In genomic region chr3:111610189-111610588, GRCh38 we compare ENCODE assay signal across 8 cellular contexts. TPM values are rescaled to one million over a fixed set of nuclear protein-coding genes. Genes with fewer than 3 reads are reported as not detected.
DNase-seq lines count a peak whose midpoint lies in the region; ATAC-seq and TF ChIP-seq lines count a peak whose summit lies in the region.

No MANE protein-coding gene starts in this region.

- no peaks in the 10 kb centered on the region for H3K27me3 ChIP-seq in GM23338 (ENCODE audit: insufficient read depth)
- peaks cover 0 to 5% of the 10 kb centered on the region in 2 experiments for H3K27me3 ChIP-seq in mesenchymal stem cell (ENCODE audit: control insufficient read depth in 1 of 2, insufficient read depth in 1 of 2, low read length in 2 of 2)

- H2BK12ac ChIP-seq in mesenchymal stem cell (ENCODE audit: low read length in 2 of 2) = no peak overlapping the region

- TF ChIP-seq CTCF in GM23338 (conservative IDR thresholded peaks at IDR 0.05; ENCODE audit: low read depth in 2 of 2) = no peak

- H3K4me3 ChIP-seq in GM23338 (no peak overlapping the region), mesenchymal stem cell (ENCODE audit: insufficient read depth in 1 of 2, low read depth in 1 of 2, low read length in 2 of 2) (no peak overlapping the region)

- no peak overlapping the region for H2AK5ac ChIP-seq in mesenchymal stem cell (ENCODE audit: low read length, severe bottlenecking)

- peak; percentile 91 for ATAC-seq in GM18861 (IDR thresholded peaks at IDR 0.05; ENCODE audit: unreplicated experiment)
- peak; percentile 96 for ATAC-seq in GM21723 (IDR thresholded peaks at IDR 0.05; ENCODE audit: unreplicated experiment)
- peak; percentile 73 for ATAC-seq in esophagus mucosa
- no peak for ATAC-seq in GM23338

- no peak overlapping the region for H4K8ac ChIP-seq in mesenchymal stem cell (ENCODE audit: low read length)

- no peak overlapping the region for H3K23ac ChIP-seq in mesenchymal stem cell (ENCODE audit: low read length in 2 of 2)

- H3K9ac ChIP-seq in mesenchymal stem cell (ENCODE audit: low read length) = no peak overlapping the region

- H3K36me3 ChIP-seq in GM23338 (ENCODE audit: insufficient read depth) (no peaks in the 10 kb centered on the region), mesenchymal stem cell (ENCODE audit: control insufficient read depth in 1 of 2, insufficient read depth in 2 of 2, low read depth in 1 of 2, low read length in 2 of 2) (no peaks in the 10 kb centered on the region)

- no peaks in the 10 kb centered on the region for H3K79me2 ChIP-seq in GM23338 (replicated peaks; ENCODE audit: insufficient read depth)

- no peak overlapping the region for H2BK15ac ChIP-seq in mesenchymal stem cell (ENCODE audit: low read depth, poor library complexity, severe bottlenecking)

- H4K20me1 ChIP-seq in GM23338 (replicated peaks; ENCODE audit: insufficient read depth) = no peaks in the 10 kb centered on the region

- H3K4me1 ChIP-seq in GM23338 (ENCODE audit: insufficient read depth) (no peaks in the 10 kb centered on the region; the same call in 1 of the 2 replicates), mesenchymal stem cell (ENCODE audit: control insufficient read depth, insufficient read depth, low read depth, low read length) (no peaks in the 10 kb centered on the region)

- no peak overlapping the region for H2BK5ac ChIP-seq in mesenchymal stem cell (ENCODE audit: low read depth, low read length, poor library complexity, severe bottlenecking)

- peaks cover 1% of the 10 kb centered on the region for H3K27me3 Mint-ChIP-seq in GM23338 (ENCODE audit: insufficient read depth, low read depth, poor library complexity)

- H4K91ac ChIP-seq in mesenchymal stem cell (ENCODE audit: low read length) = no peak overlapping the region

- H3K4me2 ChIP-seq in GM23338 (no peak overlapping the region), mesenchymal stem cell (ENCODE audit: low read length, poor library complexity, severe bottlenecking) (no peak overlapping the region)

- H3F3A ChIP-seq in GM23338 (replicated peaks; ENCODE audit: low read depth) = no peaks in the 10 kb centered on the region

- no peak overlapping the region for H3K18ac ChIP-seq in mesenchymal stem cell (ENCODE audit: low read depth in 1 of 2, low read length in 2 of 2)

- H2AFZ ChIP-seq in GM23338 (no peak overlapping the region), mesenchymal stem cell (ENCODE audit: low read depth, low read length) (no peak overlapping the region)

- H3K36me3 Mint-ChIP-seq in GM23338 (ENCODE audit: low read depth) = no peaks in the 10 kb centered on the region; the same call in 2 of the 3 replicates

- DNase-seq in KBM-7 = peak; percentile 2
- DNase-seq in GM23338 (ENCODE audit: low spot score) = no peak
- no peak for DNase-seq in NCI-H82 (lab: John Stamatoyannopoulos, UW)
- DNase-seq in mesenchymal stem cell = no peak
- no peak for DNase-seq in NOMO-1 (lab: John Stamatoyannopoulos, UW; ENCODE audit: unreplicated experiment in 2 of 2)

- in situ Hi-C loops in KBM-7 (cut with MboI; ENCODE audit: low pct_unique_long_range_greater_than_20kb, low sequenced_read_pairs) = no loop called here

- no peaks in the 10 kb centered on the region for H3K9me2 ChIP-seq in GM23338 (ENCODE audit: insufficient read depth)

- no peaks in the 10 kb centered on the region for H3K9me3 ChIP-seq in mesenchymal stem cell (ENCODE audit: control insufficient read depth, low read length)

- H3K14ac ChIP-seq in mesenchymal stem cell (ENCODE audit: low read length in 2 of 2) = no peak overlapping the region

- no peaks in the 10 kb centered on the region for H3K9me3 Mint-ChIP-seq in GM23338

- H3K79me1 ChIP-seq in mesenchymal stem cell (replicated peaks; ENCODE audit: low read length, poor library complexity, severe bottlenecking) = no peaks in the 10 kb centered on the region

- 97% methylated on average over 5 of the region's 5 CpGs for WGBS in mesenchymal stem cell

- H2BK120ac ChIP-seq in mesenchymal stem cell (ENCODE audit: low read depth, low read length) = no peak overlapping the region

- H3K27ac Mint-ChIP-seq in GM23338 = no peak overlapping the region

- H3K27ac ChIP-seq in GM23338 (ENCODE audit: low read depth) (no peak overlapping the region), mesenchymal stem cell (ENCODE audit: low read length, poor library complexity, severe bottlenecking) (no peak overlapping the region)

- H3K4ac ChIP-seq in mesenchymal stem cell (ENCODE audit: low read depth in 1 of 2, low read length in 2 of 2) = no peak overlapping the region

- peaks cover 2% of the 10 kb centered on the region; the same call in 2 of the 3 replicates for H3K4me1 Mint-ChIP-seq in GM23338

- H3K4me3 Mint-ChIP-seq in GM23338 = no peak overlapping the region

TF ChIP-seq in GM23338, 12 proteins besides CTCF, POLR2A, EP300 and RAD21 (continues in another document):
- TF ChIP-seq EZH2 (IDR thresholded peaks at IDR 0.05; ENCODE audit: low read depth, unreplicated experiment) (no peak), ZNF462 (CRISPR knock-in tag; IDR thresholded peaks at IDR 0.05) (no peak), ZNF114 (CRISPR knock-in tag; IDR thresholded peaks at IDR 0.05) (no peak), CREB1 (CRISPR knock-in tag; IDR thresholded peaks at IDR 0.05; ENCODE audit: low read depth) (no peak), EZH2phosphoT487 (IDR thresholded peaks at IDR 0.05; ENCODE audit: unreplicated experiment) (no peak), STAT1 (IDR thresholded peaks at IDR 0.05; ENCODE audit: unreplicated experiment) (no peak), ZNF331 (CRISPR knock-in tag; IDR thresholded peaks at IDR 0.05; ENCODE audit: low read depth) (no peak), JUNB (IDR thresholded peaks at IDR 0.05; ENCODE audit: unreplicated experiment) (no peak), POLR2AphosphoS5 (IDR thresholded peaks at IDR 0.05; ENCODE audit: low read depth) (no peak), NANOG (IDR thresholded peaks at IDR 0.05; ENCODE audit: borderline replicate concordance) (no peak)

RNA-seq across cellular contexts. Expression of gene ZBED2, which starts 15.0 kb away (rescaled TPM):
- 6.8 TPM for total RNA-seq in esophagus mucosa
- not detected in 2 replicates for total RNA-seq in GM23338 (2014; rRNA removed; shearing (Covaris generic))
- polyA plus RNA-seq in GM23338 (2016; fragmentation: Nextera tagmentation; extraction: Ambion mirVana) = not detected in 2 replicates
- polyA plus RNA-seq in mesenchymal stem cell (2013, experiment 1 of 2) = 0.01 TPM
- polyA plus RNA-seq in mesenchymal stem cell (2013, experiment 2 of 2) = not detected
